ENCODE assay signal across 10 cellular contexts in genomic region chr6:145736854-145737181, GRCh38. TPM values are rescaled to one million over a fixed set of nuclear protein-coding genes. Genes with fewer than 3 reads are reported as not detected.
DNase-seq lines count a peak whose midpoint lies in the region; ATAC-seq and TF ChIP-seq lines count a peak whose summit lies in the region.
"Had no signal": no experiment of that assay in that cellular context is flagged by ENCODE, and none has a peak within 500 bp of the region (broad histone marks: within the 10 kb centered on the region; RNA-seq: fewer than 3 reads in every experiment).

No MANE protein-coding gene starts in this region.

- DNase-seq in G401 (ENCODE audit: low spot score) (peak; percentile 7), SJSA1 (ENCODE audit: low read depth in 1 of 2, low spot score in 2 of 2) (peak in 1 of 2 experiments; percentile 12), fibroblast of mammary gland (ENCODE audit: low read depth) (peak; percentile 35), retina (peak; percentile 27), omental fat pad (ENCODE audit: low spot score) (no peak), NCI-H1417 (lab: John Stamatoyannopoulos, UW) (no peak), NCI-H446 (lab: John Stamatoyannopoulos, UW) (no peak), GM10266 (ENCODE audit: extremely low spot score) (no peak)
- DNase-seq: NCI-H1105 had no signal

- H3K4me1 ChIP-seq in SJSA1 (replicated peaks), result peaks cover 14% of the 10 kb centered on the region

- TF ChIP-seq CTCF in fibroblast of mammary gland (conservative IDR thresholded peaks at IDR 0.05; ENCODE audit: control insufficient read depth, insufficient read depth, low read depth, low read length) (no peak), omental fat pad (IDR thresholded peaks at IDR 0.05) (no peak), GM10266 (IDR thresholded peaks at IDR 0.05; ENCODE audit: control insufficient read depth, insufficient read depth, low read depth, missing control alignments) (no peak)

- H3K27ac ChIP-seq in SJSA1, result 0 out of 2 replicates have a peak overlapping the region, but pooled peaks have one; percentile 16
- H3K27ac ChIP-seq: foreskin keratinocyte had no signal

- H3K27me3 ChIP-seq in SJSA1 (replicated peaks), result no peaks in the 10 kb centered on the region
- H3K27me3 ChIP-seq: foreskin keratinocyte had no signal

- in situ Hi-C loops in G401 (cut with HindIII; ENCODE audit: low sequenced_read_pairs), result no loop called here

- H3K36me3 ChIP-seq in SJSA1, result no peaks in the 10 kb centered on the region

- no peaks in the 10 kb centered on the region for H3K9me3 ChIP-seq in SJSA1 (replicated peaks)

- no peak for ATAC-seq in omental fat pad (ENCODE audit: low FRiP score)
- ATAC-seq: foreskin keratinocyte had no signal

- no peak overlapping the region for H3K4me3 ChIP-seq in SJSA1
- peak overlapping the region; percentile 67 for H3K4me3 ChIP-seq in fibroblast of mammary gland (ENCODE audit: control insufficient read depth, low read depth, low read length)

RNA-seq across cellular contexts. Expression of gene EPM2A, which starts 1.5 kb away (rescaled TPM):
- total RNA-seq in G401 (2014; rRNA removed; shearing (Covaris generic)), result 8.0 and 8.5 TPM in 2 replicates
- 3.4 and 6.2 TPM in 2 replicates for total RNA-seq in SJSA1 (2014; rRNA removed; shearing (Covaris generic))
- total RNA-seq in omental fat pad, result 10 to 100 TPM; 11.2 to 15.3 (median 14.1) TPM

Comparison
In these comparisons a context has a peak if more than half of its experiments do, and no peak if none do; other contexts are left out.
1. DNase-seq: peak in G401 (single experiment), fibroblast of mammary gland (single experiment) and retina (single experiment); none in omental fat pad (single experiment), NCI-H1417 (0 of 3), NCI-H446 (0 of 2) and GM10266 (single experiment).